Comparison of ENCODE assay signal across 20 cellular contexts in the genomic region with DNA sequence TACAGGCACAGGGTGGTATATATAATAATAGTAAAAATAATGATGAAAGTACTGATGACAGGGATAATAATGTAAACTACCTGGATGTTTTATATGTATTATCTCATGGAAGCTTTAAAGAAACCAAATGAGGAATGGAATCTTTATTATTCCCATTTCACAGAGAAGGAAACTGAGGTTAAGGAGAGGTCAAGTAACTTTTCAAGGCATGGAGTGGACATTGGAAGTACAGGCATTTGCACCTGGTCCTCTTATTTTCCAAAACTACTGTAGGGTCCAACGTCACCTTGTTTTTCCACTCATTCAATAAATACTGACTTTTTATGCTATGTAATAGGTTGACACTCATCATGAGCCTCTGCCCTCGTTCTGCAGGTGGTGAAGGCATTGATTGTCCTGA.
DNase-seq lines count a peak whose midpoint lies in the region; ATAC-seq, FAIRE-seq and TF ChIP-seq lines count a peak whose summit lies in the region.
"Had no signal": no experiment of that assay in that cellular context is flagged by ENCODE, and none has a peak within 500 bp of the region (broad histone marks: within the 10 kb centered on the region; RNA-seq: fewer than 3 reads in every experiment).

No MANE protein-coding gene starts in this region.

- DNase-seq in HL-60 (ENCODE audit: low read depth in 1 of 2, low spot score in 1 of 2), result no peak
- DNase-seq in NCI-H526 (lab: John Stamatoyannopoulos, UW), result no peak
- no peak for DNase-seq in HTR-8/SVneo (ENCODE audit: insufficient read length, low spot score)
- DNase-seq: 8988T; ACHN; BE2C; C1 segment of cervical spinal cord; Caco-2; Calu3; CD4-positive, alpha-beta T cell; CD8-positive, alpha-beta T cell; DMS79 treated with DMSO at 0.1 percent for 48 hours had no signal

- H3K27me3 ChIP-seq in HL-60 (ENCODE audit: insufficient read depth, poor library complexity, severe bottlenecking), result no peaks in the 10 kb centered on the region
- H3K27me3 ChIP-seq in neutrophil, result no peaks in the 10 kb centered on the region
- H3K27me3 ChIP-seq: BE2C, BLaER1 had no signal

- H3K9me3 ChIP-seq in neutrophil, result no peaks in the 10 kb centered on the region
- H3K9me3 ChIP-seq: BE2C, BLaER1, Caco-2 had no signal

- no peak for FAIRE-seq in HTR-8/SVneo (lab: Jason Lieb, UNC)
- FAIRE-seq: A204.1, D721Med, G401.6, GM12891, GM19239 had no signal

- H3K36me3 ChIP-seq in neutrophil, result no peaks in the 10 kb centered on the region
- H3K36me3 ChIP-seq: BE2C, BLaER1 had no signal

- TF ChIP-seq CTCF in HL-60 (IDR thresholded peaks at IDR 0.05; ENCODE audit: insufficient read depth, low read length) (no peak), neutrophil (IDR thresholded peaks at IDR 0.05) (no peak)

- peaks cover 32% of the 10 kb centered on the region in 2 experiments for H3K4me1 ChIP-seq in neutrophil (ENCODE audit: control insufficient read depth in 1 of 2, insufficient read depth in 1 of 2, low read depth in 1 of 2, low read length in 1 of 2)
- H3K4me1 ChIP-seq: BE2C, Caco-2 had no signal

- H3K27ac ChIP-seq in HL-60 (replicated peaks) (peak overlapping the region; percentile 24; the same call in 1 of the 2 replicates), neutrophil (peak overlapping the region; percentile 67)
- H3K27ac ChIP-seq: BLaER1 had no signal

- H3K4me3 ChIP-seq in HL-60 (replicated peaks; ENCODE audit: insufficient read depth, low read length), result no peak overlapping the region
- H3K4me3 ChIP-seq in neutrophil (ENCODE audit: low read depth in 1 of 2, low read length in 1 of 2), result peak overlapping the region in 1 of 2 experiments; percentile 11
- H3K4me3 ChIP-seq: BLaER1 had no signal

- ATAC-seq in HG03439 (IDR thresholded peaks at IDR 0.05; ENCODE audit: unreplicated experiment), result no peak
- ATAC-seq: CD8-positive, alpha-beta T cell had no signal
